Comparison of ENCODE assay signal across 16 cellular contexts in genomic region chr5:138569759-138570158, GRCh38. TPM values are rescaled to one million over a fixed set of nuclear protein-coding genes. Genes with fewer than 3 reads are reported as not detected.
DNase-seq lines count a peak whose midpoint lies in the region; ATAC-seq, FAIRE-seq and TF ChIP-seq lines count a peak whose summit lies in the region.
"Had no signal": no experiment of that assay in that cellular context is flagged by ENCODE, and none has a peak within 500 bp of the region (broad histone marks: within the 10 kb centered on the region; RNA-seq: fewer than 3 reads in every experiment).

No MANE protein-coding gene starts in this region.

- TF ChIP-seq POLR2A in breast epithelium (IDR thresholded peaks at IDR 0.05) (no peak), K562 (conservative IDR thresholded peaks at IDR 0.05) (0 out of 2 replicates have a peak, but pooled peaks have one; percentile 32)

- no peaks in the 10 kb centered on the region for H3K36me3 ChIP-seq in breast epithelium
- peaks cover 97% of the 10 kb centered on the region for H3K36me3 ChIP-seq in K562 (ENCODE audit: control insufficient read depth, insufficient read depth, low read length)
- H3K36me3 ChIP-seq in right atrium auricular region, result peaks cover 87% of the 10 kb centered on the region

- peaks cover 29% of the 10 kb centered on the region for H3K4me1 Mint-ChIP-seq in MCF 10A (ENCODE audit: insufficient read depth, unreplicated experiment)

- H3K4me3 Mint-ChIP-seq in MCF 10A (ENCODE audit: unreplicated experiment), result peak overlapping the region; percentile 39

- peak; percentile 7 for ATAC-seq in K562
- peak; percentile 22 for ATAC-seq in stimulated activated naive CD8-positive, alpha-beta T cell treated with anti-CD3 and anti-CD28 coated beads, Interleukin-15, Interleukin-2, amounts not matched to agents 100 U/mL and 50 U/mL, for 24 hours
- ATAC-seq: naive thymus-derived CD8-positive, alpha-beta T cell had no signal

- BruUV-seq in MCF 10A (replicated peaks; lab: Mats Ljungman, UMichigan) (no TSS peak), K562 (replicated peaks; lab: Mats Ljungman, UMichigan) (no TSS peak)

- TF ChIP-seq CTCF in MCF 10A (IDR thresholded peaks at IDR 0.05; ENCODE audit: unreplicated experiment) (no peak), breast epithelium (IDR thresholded peaks at IDR 0.05) (no peak), K562 (IDR thresholded peaks at IDR 0.05 in 2 of 3, conservative IDR thresholded peaks at IDR 0.05 in 1 of 3; ENCODE audit: insufficient read depth in 2 of 3, low read depth in 1 of 3, low read length in 3 of 3) (no peak), right atrium auricular region (IDR thresholded peaks at IDR 0.05) (no peak)

- H3K27me3 ChIP-seq in breast epithelium, result no peaks in the 10 kb centered on the region
- no peaks in the 10 kb centered on the region for H3K27me3 ChIP-seq in K562 (ENCODE audit: control insufficient read depth in 2 of 2, insufficient read depth in 2 of 2, low read length in 2 of 2)
- H3K27me3 ChIP-seq in right atrium auricular region, result no peaks in the 10 kb centered on the region
- H3K27me3 ChIP-seq: SJCRH30 had no signal

- H3K9me3 ChIP-seq in breast epithelium (no peaks in the 10 kb centered on the region), K562 (replicated peaks; ENCODE audit: control insufficient read depth, insufficient read depth, low read depth, low read length) (no peaks in the 10 kb centered on the region), right atrium auricular region (no peaks in the 10 kb centered on the region)
- H3K9me3 ChIP-seq: SJCRH30 had no signal

- no peaks in the 10 kb centered on the region for H3K9me1 ChIP-seq in K562 (ENCODE audit: control insufficient read depth, insufficient read depth, low read length)

- peaks cover 100% of the 10 kb centered on the region for H3K79me2 ChIP-seq in K562 (ENCODE audit: control insufficient read depth, insufficient read depth, low read length)

- no peak overlapping the region for H3K27ac ChIP-seq in breast epithelium
- no peak overlapping the region for H3K27ac ChIP-seq in K562 (ENCODE audit: extremely low read depth, low read depth, low read length)
- no peak overlapping the region for H3K27ac ChIP-seq in right atrium auricular region
- H3K27ac ChIP-seq: SJCRH30 had no signal

- H3K4me1 ChIP-seq in breast epithelium (no peaks in the 10 kb centered on the region), K562 (replicated peaks in 1 of 2; ENCODE audit: control insufficient read depth in 2 of 2, insufficient read depth in 2 of 2, low read length in 2 of 2) (peaks cover 0 to 6% of the 10 kb centered on the region in 2 experiments; a peak in 3 of 5 replicates), right atrium auricular region (peaks cover 0 to 18% of the 10 kb centered on the region in 2 donors)
- H3K4me1 ChIP-seq: SJCRH30 had no signal

- in situ Hi-C loops in K562 (cut with MboI), result no loop called here

- H3K4me3 ChIP-seq in breast epithelium (no peak overlapping the region), K562 (no peak overlapping the region), right atrium auricular region (no peak overlapping the region)
- H3K4me3 ChIP-seq: lung, SJCRH30 had no signal

- H2AFZ ChIP-seq in K562 (ENCODE audit: low read depth, low read length), result no peak overlapping the region

- CTCF ChIA-PET in MCF 10A (lab: Yijun Ruan, JAX), result interaction anchor here (0.6 to 2.3 kb wide), 10 partner anchors 13 to 652 kb away, joined by 3 to 7 read pairs (median 4); partner anchors contain the start of gene EGR1
- CTCF ChIA-PET in K562 (lab: Yijun Ruan, JAX; ENCODE audit: low intra/inter-chr PET ratio), result no interaction called here

- H3K9me3 Mint-ChIP-seq in MCF 10A (ENCODE audit: unreplicated experiment), result no peaks in the 10 kb centered on the region
- H3K9me3 Mint-ChIP-seq: naive thymus-derived CD8-positive, alpha-beta T cell had no signal

- 94% methylated on average over 6 of the region's 6 CpGs for WGBS in K562 (ENCODE audit: insufficient coverage, low coverage, missing lambda C conversion rate)

- no peaks in the 10 kb centered on the region; the same call in 1 of the 2 replicates for H4K20me1 ChIP-seq in K562 (replicated peaks; ENCODE audit: control insufficient read depth, insufficient read depth, low read length)

- FAIRE-seq in RCC 7860 (lab: Jason Lieb, UNC), result no peak
- no peak for FAIRE-seq in K562 (lab: Jason Lieb, UNC)
- FAIRE-seq: colon had no signal

- intact Hi-C loops in MCF 10A (cut with micrococcal nuclease) (no loop called here), breast epithelium (cut with DNase I; ENCODE audit: low total_unique reads) (loop anchor here (10.0 kb wide), 1 partner anchor 695 kb away; no protein-coding TSS in a partner anchor), K562 (cut with micrococcal nuclease) (no loop called here)

- TF ChIP-seq EP300 in K562 (IDR thresholded peaks at IDR 0.05; ENCODE audit: low read length), result no peak

- DNase-seq in MCF 10A (ENCODE audit: unreplicated experiment), result no peak
- no peak for DNase-seq in breast epithelium (ENCODE audit: low spot score in 2 of 2)
- peak; percentile 25 for DNase-seq in RCC 7860 (ENCODE audit: low spot score)
- no peak for DNase-seq in K562 (ENCODE audit: extremely low read depth in 1 of 4, low spot score in 3 of 4)
- no peak for DNase-seq in stimulated activated naive CD8-positive, alpha-beta T cell treated with anti-CD3 and anti-CD28 coated beads, Interleukin-15, Interleukin-2, amounts not matched to agents 100 U/mL and 50 U/mL, for 24 hours
- no peak for DNase-seq in right atrium auricular region (ENCODE audit: low spot score)
- no peak for DNase-seq in NCI-H1417 (lab: John Stamatoyannopoulos, UW)
- no peak for DNase-seq in NCI-H1105 (lab: John Stamatoyannopoulos, UW)
- DNase-seq: amygdala; naive thymus-derived CD8-positive, alpha-beta T cell; NCI-H1930; NCI-H510A treated with DMSO at 0.1 percent for 48 hours; SJCRH30; T-helper 9 cell had no signal

- H3K36me3 Mint-ChIP-seq in MCF 10A (ENCODE audit: insufficient read depth, unreplicated experiment), result peaks cover 100% of the 10 kb centered on the region

- peak overlapping the region; percentile 15; a peak in 2 of 4 replicates for H3K9ac ChIP-seq in K562 (ENCODE audit: insufficient read depth in 1 of 2, low read depth in 2 of 2, low read length in 2 of 2)

- H3K27ac Mint-ChIP-seq in MCF 10A (ENCODE audit: low read depth, unreplicated experiment), result peak overlapping the region; percentile 63

- TF ChIP-seq RAD21 in K562 (CRISPR knock-in tag; conservative IDR thresholded peaks at IDR 0.05 in 1 of 2, IDR thresholded peaks at IDR 0.05 in 1 of 2), result no peak

- H3K27me3 Mint-ChIP-seq in MCF 10A (ENCODE audit: insufficient read depth, unreplicated experiment), result no peaks in the 10 kb centered on the region
- H3K27me3 Mint-ChIP-seq: naive thymus-derived CD8-positive, alpha-beta T cell had no signal

- POLR2A ChIA-PET in MCF 10A (lab: Yijun Ruan, JAX) (interaction anchor here (0.6 to 1.8 kb wide), 9 partner anchors 10 to 724 kb away, joined by 3 to 4 read pairs (median 3); partner anchors contain the start of genes CDC25C, EGR1, ETF1 and MATR3), K562 (lab: Yijun Ruan, JAX) (interaction anchor here (0.6 to 5.1 kb wide), 6 partner anchors 9 to 686 kb away, joined by 3 to 73 read pairs (median 4); partner anchors contain the start of gene ETF1)

- H3K4me2 ChIP-seq in K562 (ENCODE audit: insufficient read depth, low read length), result no peak overlapping the region

TF ChIP-seq in K562, 482 proteins besides CTCF, POLR2A, EP300 and RAD21 (continues in another document):
- TF ChIP-seq PML (IDR thresholded peaks at IDR 0.05; ENCODE audit: low read length), result 0 out of 2 replicates have a peak, but pooled peaks have one; percentile 3

RNA-seq across cellular contexts. Expression of gene HSPA9, which starts 5.4 kb away (rescaled TPM):
- total RNA-seq in MCF 10A (2022) (1,057 and 1,102 TPM in 2 replicates), breast epithelium (100 to 1,000 TPM; 236 to 288 (median 266) TPM), K562 (2014; rRNA removed) (482 and 583 TPM in 2 replicates), K562 (2014; rRNA removed; fragmentation: Illumina TruSeq; extraction: Trizol) (548 and 597 TPM in 2 replicates), K562 (2015; rRNA removed; fragmentation: Illumina TruSeq; extraction: Trizol) (522 and 545 TPM in 2 replicates), K562 (2021) (481 and 498 TPM in 2 replicates), right atrium auricular region (100 to 1,000 TPM; 258 to 417 TPM)
- 389 and 542 TPM in 2 replicates for total RNA-seq in K562 (2011; cell fraction: chromatin; rRNA removed; ENCODE audit: low replicate concordance)
- total RNA-seq in K562 (2011; cell fraction: nucleolus; rRNA removed), result 228 and 277 TPM in 2 replicates
- total RNA-seq in K562 (2011; cell fraction: nucleoplasm; rRNA removed), result 287 and 329 TPM in 2 replicates
- polyA plus RNA-seq in K562 (2011; rRNA removed) (296 and 361 TPM in 2 replicates), K562 (2014; fragmentation: Illumina TruSeq; extraction: Trizol) (474 and 552 TPM in 2 replicates), K562 (2014; fragmentation: Nextera tagmentation; extraction: Ambion mirVana) (100 to 1,000 TPM; 195 to 294 TPM), K562 (2014; rRNA removed) (514 and 537 TPM in 2 replicates)
- polyA plus RNA-seq in K562 (2011; cell fraction: cytosol; rRNA removed), result 229 and 239 TPM in 2 replicates
- 225 and 240 TPM in 2 replicates for polyA plus RNA-seq in K562 (2011; cell fraction: nucleus; rRNA removed)
- polyA plus RNA-seq in K562 (2012), result 333 and 576 TPM in 2 replicates
- polyA minus RNA-seq in K562 (2011; rRNA and poly(A)+ RNA removed), result 500 and 528 TPM in 2 replicates
- polyA minus RNA-seq in K562 (2011; cell fraction: cytosol; rRNA and poly(A)+ RNA removed), result 329 and 345 TPM in 2 replicates
- polyA minus RNA-seq in K562 (2011; cell fraction: nucleus; rRNA and poly(A)+ RNA removed), result 149 and 198 TPM in 2 replicates

RNA-seq across cellular contexts. Expression of gene ETF1, which starts 26.7 kb away (rescaled TPM):
- total RNA-seq in MCF 10A (2022), result 307 and 349 TPM in 2 replicates
- total RNA-seq in breast epithelium, result 100 to 1,000 TPM in 2 of 3 donors, 10 to 100 TPM in 1; 95.4 to 112 (median 104) TPM
- total RNA-seq in K562 (2011; cell fraction: chromatin; rRNA removed; ENCODE audit: low replicate concordance), result 43.7 and 83.9 TPM in 2 replicates
- 26.2 and 27.1 TPM in 2 replicates for total RNA-seq in K562 (2011; cell fraction: nucleolus; rRNA removed)
- 53.3 and 65.5 TPM in 2 replicates for total RNA-seq in K562 (2011; cell fraction: nucleoplasm; rRNA removed)
- 149 and 157 TPM in 2 replicates for total RNA-seq in K562 (2014; rRNA removed)
- total RNA-seq in K562 (2014; rRNA removed; fragmentation: Illumina TruSeq; extraction: Trizol), result 190 and 225 TPM in 2 replicates
- total RNA-seq in K562 (2015; rRNA removed; fragmentation: Illumina TruSeq; extraction: Trizol), result 146 and 159 TPM in 2 replicates
- 189 and 209 TPM in 2 replicates for total RNA-seq in K562 (2021)
- 113 and 179 TPM in 2 replicates for polyA plus RNA-seq in K562 (2011; rRNA removed)
- 43.2 and 61.7 TPM in 2 replicates for polyA plus RNA-seq in K562 (2011; cell fraction: cytosol; rRNA removed)
- 33.0 and 41.2 TPM in 2 replicates for polyA plus RNA-seq in K562 (2011; cell fraction: nucleus; rRNA removed)
- 93.8 and 122 TPM in 2 replicates for polyA plus RNA-seq in K562 (2012)
- polyA plus RNA-seq in K562 (2014; fragmentation: Illumina TruSeq; extraction: Trizol), result 162 and 198 TPM in 2 replicates
- polyA plus RNA-seq in K562 (2014; fragmentation: Nextera tagmentation; extraction: Ambion mirVana), result 10 to 100 TPM; 53.7 to 57.3 TPM
- polyA plus RNA-seq in K562 (2014; rRNA removed), result 137 and 164 TPM in 2 replicates
- 249 and 254 TPM in 2 replicates for polyA minus RNA-seq in K562 (2011; rRNA and poly(A)+ RNA removed)
- polyA minus RNA-seq in K562 (2011; cell fraction: cytosol; rRNA and poly(A)+ RNA removed), result 67.7 and 94.2 TPM in 2 replicates
- 25.3 and 40.0 TPM in 2 replicates for polyA minus RNA-seq in K562 (2011; cell fraction: nucleus; rRNA and poly(A)+ RNA removed)
- total RNA-seq in right atrium auricular region, result 10 to 100 TPM; 62.0 to 64.1 TPM
